In the genomic region with DNA sequence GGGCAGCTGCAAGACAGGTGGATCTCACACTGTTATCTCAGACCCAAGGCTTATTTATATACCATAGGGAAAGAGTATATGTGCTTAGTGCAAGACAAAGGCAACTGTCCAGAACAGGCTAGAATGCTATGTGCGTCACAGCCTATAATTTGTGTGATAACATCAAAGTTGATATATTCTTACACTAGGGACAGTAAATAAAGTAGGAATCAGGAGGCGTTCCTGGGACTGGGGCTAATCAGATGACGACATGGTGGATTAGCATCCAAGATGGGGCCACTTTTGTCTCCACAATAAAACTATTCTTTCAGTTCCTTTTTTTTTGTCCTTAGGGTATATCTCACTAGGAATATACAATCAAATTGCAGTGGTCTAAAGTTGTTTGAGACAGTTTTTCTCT, we compare ENCODE assay signal across 35 cellular contexts. TPM values are rescaled to one million over a fixed set of nuclear protein-coding genes. Genes with fewer than 3 reads are reported as not detected.
DNase-seq lines count a peak whose midpoint lies in the region; ATAC-seq, FAIRE-seq and TF ChIP-seq lines count a peak whose summit lies in the region.
"Had no signal": no experiment of that assay in that cellular context is flagged by ENCODE, and none has a peak within 500 bp of the region (broad histone marks: within the 10 kb centered on the region; RNA-seq: fewer than 3 reads in every experiment).

No MANE protein-coding gene starts in this region.

- POLR2A ChIA-PET in HEK293 (lab: Yijun Ruan, JAX) (interaction anchor here (1.7 kb wide), 1 partner anchor 11 kb away, joined by 4 read pairs; no protein-coding TSS in a partner anchor), K562 (lab: Yijun Ruan, JAX) (interaction anchor here (1.0 kb wide), 1 partner anchor 11 kb away, joined by 4 read pairs; no protein-coding TSS in a partner anchor)

- DNase-seq in NCI-H146 (lab: John Stamatoyannopoulos, UW): peak; percentile 47
- DNase-seq in K562 (ENCODE audit: extremely low read depth in 1 of 4, low spot score in 3 of 4): peak in 2 of 4 experiments; percentile 32 to 36
- no peak for DNase-seq in activated T-cell treated with anti-CD3 and anti-CD28 coated beads, Interleukin-2, amount 50 U/mL, for 4 hours
- DNase-seq in BE2C: no peak
- DNase-seq: activated CD8-positive, alpha-beta memory T cell treated with anti-CD3 and anti-CD28 coated beads, Interleukin-2, amount 10 ng/mL, durations not matched to agents 7 days and 5 days; activated naive CD4-positive, alpha-beta T cell; activated naive CD8-positive, alpha-beta T cell treated with anti-CD3 and anti-CD28 coated beads, Interleukin-2, amount 50 U/mL, for 24 hours; activated T-cell treated with anti-CD3 and anti-CD28 coated beads, Interleukin-2, amount 50 U/mL, for 72 hours; colonic mucosa; COR-L47; effector CD8-positive, alpha-beta T cell; GM23248; HFFc6; KG1; MG63; naive B cell; NCI-H1417 treated with DMSO at 0.1 percent for 48 hours; NCI-H2107; NCI-H345; NCI-H69; nucleus accumbens; psoas muscle; SK-N-SH; trophoblast cell had no signal

- H3K36me3 Mint-ChIP-seq in nephron (ENCODE audit: low read depth): no peaks in the 10 kb centered on the region
- H3K36me3 Mint-ChIP-seq in activated T-cell treated with anti-CD3 and anti-CD28 coated beads, Interleukin-2, amount 50 U/mL, for 4 hours (ENCODE audit: insufficient read depth): peaks cover 2% of the 10 kb centered on the region
- H3K36me3 Mint-ChIP-seq: naive B cell; stimulated activated effector memory CD8-positive, alpha-beta T cell treated with anti-CD3 and anti-CD28 coated beads, Interleukin-12 subunit alpha, Interleukin-12 subunit beta, amount 100 ng/mL, for 72 hours had no signal

- no peaks in the 10 kb centered on the region for H3K36me3 ChIP-seq in HEK293 (ENCODE audit: control insufficient read depth in 2 of 2, insufficient read depth in 1 of 2, low read length in 2 of 2)
- H3K36me3 ChIP-seq in K562 (ENCODE audit: control insufficient read depth, insufficient read depth, low read length): no peaks in the 10 kb centered on the region
- H3K36me3 ChIP-seq in BE2C: no peaks in the 10 kb centered on the region
- H3K36me3 ChIP-seq: BLaER1 treated with 17β-estradiol and CSF1 and Interleukin-3, amounts not matched to agents 10 nM and 100 nM; cardiac muscle cell; colonic mucosa; MG63 had no signal

- CTCF ChIA-PET in HEK293 (lab: Yijun Ruan, JAX): interaction anchor here (0.7 to 1.5 kb wide), 2 partner anchors 21 to 35 kb away, joined by 3 to 6 read pairs; no protein-coding TSS in a partner anchor
- CTCF ChIA-PET in K562 (lab: Yijun Ruan, JAX; ENCODE audit: low intra/inter-chr PET ratio): no interaction called here

- H3K4me3 ChIP-seq in HEK293 (ENCODE audit: low read depth, low read length): no peak overlapping the region
- no peak overlapping the region for H3K4me3 ChIP-seq in K562
- H3K4me3 ChIP-seq in BE2C (ENCODE audit: low read depth, low read length): no peak overlapping the region
- H3K4me3 ChIP-seq: BLaER1 treated with 17β-estradiol and CSF1 and Interleukin-3, amounts not matched to agents 10 nM and 100 nM; cardiac muscle cell; colonic mucosa; GM23248; MG63; psoas muscle had no signal

- no peaks in the 10 kb centered on the region for H3K9me3 Mint-ChIP-seq in nephron
- no peaks in the 10 kb centered on the region for H3K9me3 Mint-ChIP-seq in activated T-cell treated with anti-CD3 and anti-CD28 coated beads, Interleukin-2, amount 50 U/mL, for 4 hours
- H3K9me3 Mint-ChIP-seq: HFFc6; stimulated activated effector memory CD8-positive, alpha-beta T cell treated with anti-CD3 and anti-CD28 coated beads, Interleukin-12 subunit alpha, Interleukin-12 subunit beta, amount 100 ng/mL, for 72 hours had no signal

- H3K79me2 ChIP-seq in K562 (ENCODE audit: control insufficient read depth, insufficient read depth, low read length): no peaks in the 10 kb centered on the region

- intact Hi-C loops in K562 (cut with micrococcal nuclease): no loop called here

- 17% methylated on average over 3 of the region's 3 CpGs for WGBS in K562 (ENCODE audit: insufficient coverage, low coverage, missing lambda C conversion rate)

- H3K27ac ChIP-seq in HEK293 (ENCODE audit: extremely low read depth, low read depth, low read length): no peak overlapping the region
- H3K27ac ChIP-seq in K562 (ENCODE audit: extremely low read depth, low read depth, low read length): no peak overlapping the region
- H3K27ac ChIP-seq: BLaER1 treated with 17β-estradiol and CSF1 and Interleukin-3, amounts not matched to agents 10 nM and 100 nM; cardiac muscle cell; colonic mucosa; epithelial cell of prostate; GM23248; psoas muscle had no signal

- ATAC-seq in K562: peak; percentile 23; the same call in 1 of the 3 replicates
- ATAC-seq in activated T-cell treated with anti-CD3 and anti-CD28 coated beads, Interleukin-2, amount 50 U/mL, for 4 hours: no peak
- ATAC-seq in HG03378 (IDR thresholded peaks at IDR 0.05; ENCODE audit: unreplicated experiment): no peak
- no peak for ATAC-seq in GM19023 (IDR thresholded peaks at IDR 0.05; ENCODE audit: unreplicated experiment)
- ATAC-seq: activated CD8-positive, alpha-beta memory T cell treated with anti-CD3 and anti-CD28 coated beads, Interleukin-2, amount 10 ng/mL, durations not matched to agents 7 days and 5 days; activated naive CD8-positive, alpha-beta T cell treated with anti-CD3 and anti-CD28 coated beads, Interleukin-2, amount 50 U/mL, for 24 hours; activated T-cell treated with anti-CD3 and anti-CD28 coated beads, Interleukin-2, amount 50 U/mL, for 72 hours; psoas muscle; stimulated activated effector memory CD8-positive, alpha-beta T cell treated with anti-CD3 and anti-CD28 coated beads, Interleukin-12 subunit alpha, Interleukin-12 subunit beta, amount 100 ng/mL, for 72 hours had no signal

- H3K9me1 ChIP-seq in K562 (ENCODE audit: control insufficient read depth, insufficient read depth, low read length): no peaks in the 10 kb centered on the region

- H3K4me2 ChIP-seq in K562 (ENCODE audit: insufficient read depth, low read length): no peak overlapping the region
- H3K4me2 ChIP-seq: SK-N-SH had no signal

- TF ChIP-seq RAD21 in K562 (CRISPR knock-in tag; conservative IDR thresholded peaks at IDR 0.05 in 1 of 2, IDR thresholded peaks at IDR 0.05 in 1 of 2): no peak

- no peaks in the 10 kb centered on the region for H4K20me1 ChIP-seq in K562 (replicated peaks; ENCODE audit: control insufficient read depth, insufficient read depth, low read length)
- H4K20me1 ChIP-seq: BLaER1 treated with 17β-estradiol and CSF1 and Interleukin-3, amounts not matched to agents 10 nM and 100 nM had no signal

- peaks cover 50% of the 10 kb centered on the region for H3K4me1 Mint-ChIP-seq in nephron
- peaks cover 30% of the 10 kb centered on the region for H3K4me1 Mint-ChIP-seq in activated T-cell treated with anti-CD3 and anti-CD28 coated beads, Interleukin-2, amount 50 U/mL, for 4 hours (ENCODE audit: low read depth)

- no TSS peak for BruUV-seq in K562 (replicated peaks; lab: Mats Ljungman, UMichigan)

- TF ChIP-seq POLR2A in K562 (conservative IDR thresholded peaks at IDR 0.05): no peak

- H3K9me3 ChIP-seq in HEK293 (ENCODE audit: control insufficient read depth, insufficient read depth, low read depth, low read length) (no peaks in the 10 kb centered on the region), K562 (replicated peaks; ENCODE audit: control insufficient read depth, insufficient read depth, low read depth, low read length) (no peaks in the 10 kb centered on the region), BE2C (no peaks in the 10 kb centered on the region)
- H3K9me3 ChIP-seq: colonic mucosa, MG63, psoas muscle, SK-N-SH had no signal

- H3K27me3 ChIP-seq in K562 (ENCODE audit: control insufficient read depth in 2 of 2, insufficient read depth in 2 of 2, low read length in 2 of 2): no peaks in the 10 kb centered on the region
- H3K27me3 ChIP-seq in BE2C: no peaks in the 10 kb centered on the region
- H3K27me3 ChIP-seq: BLaER1 treated with 17β-estradiol and CSF1 and Interleukin-3, amounts not matched to agents 10 nM and 100 nM; cardiac muscle cell; colonic mucosa; MG63 had no signal

- TF ChIP-seq CTCF in HEK293 (tag by site-specific recombination; IDR thresholded peaks at IDR 0.05): no peak
- TF ChIP-seq CTCF in K562 (IDR thresholded peaks at IDR 0.05 in 2 of 3, conservative IDR thresholded peaks at IDR 0.05 in 1 of 3; ENCODE audit: insufficient read depth in 2 of 3, low read depth in 1 of 3, low read length in 3 of 3): no peak
- TF ChIP-seq CTCF in nephron (IDR thresholded peaks at IDR 0.05; ENCODE audit: unreplicated experiment in 3 of 3): no peak
- TF ChIP-seq CTCF in BE2C (IDR thresholded peaks at IDR 0.05; ENCODE audit: low read depth, low read length): no peak

- H2AFZ ChIP-seq in K562 (ENCODE audit: low read depth, low read length): peak overlapping the region; percentile 15; the same call in 1 of the 2 replicates

- H3K4me1 ChIP-seq in HEK293 (ENCODE audit: control insufficient read depth, insufficient read depth, low read length) (peaks cover 4% of the 10 kb centered on the region; the same call in 1 of the 2 replicates), K562 (replicated peaks in 1 of 2; ENCODE audit: control insufficient read depth in 2 of 2, insufficient read depth in 2 of 2, low read length in 2 of 2) (peaks cover 18 to 43% of the 10 kb centered on the region in 2 experiments), BE2C (peaks cover 4% of the 10 kb centered on the region)
- H3K4me1 ChIP-seq: colonic mucosa, psoas muscle had no signal

- in situ Hi-C loops in K562 (cut with MboI): no loop called here

- peaks cover under 1% of the 10 kb centered on the region for H3K27me3 Mint-ChIP-seq in nephron (ENCODE audit: low read depth)
- H3K27me3 Mint-ChIP-seq in activated T-cell treated with anti-CD3 and anti-CD28 coated beads, Interleukin-2, amount 50 U/mL, for 4 hours (ENCODE audit: low read depth): no peaks in the 10 kb centered on the region
- H3K27me3 Mint-ChIP-seq: activated CD8-positive, alpha-beta memory T cell treated with anti-CD3 and anti-CD28 coated beads, Interleukin-2, amount 10 ng/mL, durations not matched to agents 7 days and 5 days; activated naive CD8-positive, alpha-beta T cell treated with anti-CD3 and anti-CD28 coated beads, Interleukin-2, amount 50 U/mL, for 24 hours had no signal

- peak overlapping the region; percentile 83 to 96 (median 91) for H3K27ac Mint-ChIP-seq in nephron
- H3K27ac Mint-ChIP-seq: activated CD8-positive, alpha-beta memory T cell treated with anti-CD3 and anti-CD28 coated beads, Interleukin-2, amount 10 ng/mL, durations not matched to agents 7 days and 5 days; activated naive CD8-positive, alpha-beta T cell treated with anti-CD3 and anti-CD28 coated beads, Interleukin-2, amount 50 U/mL, for 24 hours; activated T-cell treated with anti-CD3 and anti-CD28 coated beads, Interleukin-2, amount 50 U/mL, for 72 hours; HFFc6; naive B cell; stimulated activated effector memory CD8-positive, alpha-beta T cell treated with anti-CD3 and anti-CD28 coated beads, Interleukin-12 subunit alpha, Interleukin-12 subunit beta, amount 100 ng/mL, for 72 hours; T-helper 1 cell treated with Interleukin-12 subunit alpha and Interleukin-12 subunit beta and Interleukin-4 antibody, amounts not matched to agents 30 μg/mL and 1 μg/mL, for 36 hours had no signal

- peak overlapping the region in 1 of 3 experiments; percentile 62 for H3K4me3 Mint-ChIP-seq in nephron
- H3K4me3 Mint-ChIP-seq in activated T-cell treated with anti-CD3 and anti-CD28 coated beads, Interleukin-2, amount 50 U/mL, for 4 hours: no peak overlapping the region
- H3K4me3 Mint-ChIP-seq: activated CD8-positive, alpha-beta memory T cell treated with anti-CD3 and anti-CD28 coated beads, Interleukin-2, amount 10 ng/mL, durations not matched to agents 7 days and 5 days; activated naive CD8-positive, alpha-beta T cell treated with anti-CD3 and anti-CD28 coated beads, Interleukin-2, amount 50 U/mL, for 24 hours; activated T-cell treated with anti-CD3 and anti-CD28 coated beads, Interleukin-2, amount 50 U/mL, for 72 hours; HFFc6; naive B cell; stimulated activated effector memory CD8-positive, alpha-beta T cell treated with anti-CD3 and anti-CD28 coated beads, Interleukin-12 subunit alpha, Interleukin-12 subunit beta, amount 100 ng/mL, for 72 hours; T-helper 1 cell treated with Interleukin-12 subunit alpha and Interleukin-12 subunit beta and Interleukin-4 antibody, amounts not matched to agents 30 μg/mL and 1 μg/mL, for 36 hours had no signal

- no peak overlapping the region for H3K9ac ChIP-seq in K562 (ENCODE audit: insufficient read depth in 1 of 2, low read depth in 2 of 2, low read length in 2 of 2)
- H3K9ac ChIP-seq: BLaER1 treated with 17β-estradiol and CSF1 and Interleukin-3, amounts not matched to agents 10 nM and 100 nM; GM23248; SK-N-SH had no signal

- no peak for FAIRE-seq in K562 (lab: Jason Lieb, UNC)
- FAIRE-seq: astrocyte, islet of Langerhans had no signal

- TF ChIP-seq EP300 in K562 (IDR thresholded peaks at IDR 0.05; ENCODE audit: low read length): no peak

RNA-seq across cellular contexts. Expression of a gene that starts 54.9 kb away (rescaled TPM):
- 15.2 and 21.4 TPM in 2 replicates for total RNA-seq in K562 (2011; cell fraction: chromatin; rRNA removed; ENCODE audit: low replicate concordance)
- 22.4 and 29.0 TPM in 2 replicates for total RNA-seq in K562 (2011; cell fraction: nucleolus; rRNA removed)
- 21.0 and 27.1 TPM in 2 replicates for total RNA-seq in K562 (2011; cell fraction: nucleoplasm; rRNA removed)
- total RNA-seq in K562 (2014; rRNA removed) (18.7 and 24.7 TPM in 2 replicates), K562 (2014; rRNA removed; fragmentation: Illumina TruSeq; extraction: Trizol) (8.0 and 8.2 TPM in 2 replicates), K562 (2015; rRNA removed; fragmentation: Illumina TruSeq; extraction: Trizol) (13.0 and 15.1 TPM in 2 replicates), K562 (2021) (23.4 and 24.1 TPM in 2 replicates)
- polyA plus RNA-seq in K562 (2011; rRNA removed) (8.8 and 11.5 TPM in 2 replicates), K562 (2014; fragmentation: Illumina TruSeq; extraction: Trizol) (11.4 and 12.5 TPM in 2 replicates), K562 (2014; fragmentation: Nextera tagmentation; extraction: Ambion mirVana) (1 to 10 TPM; 1.5 to 1.7 TPM), K562 (2014; rRNA removed) (26.0 and 30.0 TPM in 2 replicates)
- polyA plus RNA-seq in K562 (2011; cell fraction: cytosol; rRNA removed): 9.9 and 20.6 TPM in 2 replicates
- polyA plus RNA-seq in K562 (2011; cell fraction: nucleus; rRNA removed): 25.7 and 32.6 TPM in 2 replicates
- polyA plus RNA-seq in K562 (2012): 30.7 and 77.8 TPM in 2 replicates
- polyA minus RNA-seq in K562 (2011; rRNA and poly(A)+ RNA removed): 3.8 and 6.5 TPM in 2 replicates
- 5.3 and 6.8 TPM in 2 replicates for polyA minus RNA-seq in K562 (2011; cell fraction: cytosol; rRNA and poly(A)+ RNA removed)
- polyA minus RNA-seq in K562 (2011; cell fraction: nucleus; rRNA and poly(A)+ RNA removed): 9.7 and 12.9 TPM in 2 replicates
- total RNA-seq in activated T-cell treated with anti-CD3 and anti-CD28 coated beads, Interleukin-2, amount 50 U/mL, for 4 hours: 100 to 1,000 TPM; 519 to 552 (median 531) TPM
- polyA plus RNA-seq in BE2C (2012; ENCODE audit: insufficient read depth, insufficient read length, low read depth): 6.2 TPM

RNA-seq across cellular contexts. Expression of a gene that starts 56.7 kb away (rescaled TPM):
- 164 and 277 TPM in 2 replicates for total RNA-seq in K562 (2011; cell fraction: chromatin; rRNA removed; ENCODE audit: low replicate concordance)
- 152 and 165 TPM in 2 replicates for total RNA-seq in K562 (2011; cell fraction: nucleolus; rRNA removed)
- 155 and 194 TPM in 2 replicates for total RNA-seq in K562 (2011; cell fraction: nucleoplasm; rRNA removed)
- total RNA-seq in K562 (2014; rRNA removed) (118 and 131 TPM in 2 replicates), K562 (2014; rRNA removed; fragmentation: Illumina TruSeq; extraction: Trizol) (84.7 and 84.8 TPM in 2 replicates), K562 (2015; rRNA removed; fragmentation: Illumina TruSeq; extraction: Trizol) (101 and 102 TPM in 2 replicates), K562 (2021) (124 and 127 TPM in 2 replicates)
- polyA plus RNA-seq in K562 (2011; rRNA removed) (131 and 154 TPM in 2 replicates), K562 (2014; fragmentation: Illumina TruSeq; extraction: Trizol) (138 and 144 TPM in 2 replicates), K562 (2014; fragmentation: Nextera tagmentation; extraction: Ambion mirVana) (10 to 100 TPM; 11.7 to 12.0 TPM), K562 (2014; rRNA removed) (149 and 174 TPM in 2 replicates)
- polyA plus RNA-seq in K562 (2011; cell fraction: cytosol; rRNA removed): 144 and 149 TPM in 2 replicates
- polyA plus RNA-seq in K562 (2011; cell fraction: nucleus; rRNA removed): 209 and 233 TPM in 2 replicates
- polyA plus RNA-seq in K562 (2012): 135 and 272 TPM in 2 replicates
- polyA minus RNA-seq in K562 (2011; rRNA and poly(A)+ RNA removed): 122 and 132 TPM in 2 replicates
- 72.2 and 76.2 TPM in 2 replicates for polyA minus RNA-seq in K562 (2011; cell fraction: cytosol; rRNA and poly(A)+ RNA removed)
- 38.5 and 58.5 TPM in 2 replicates for polyA minus RNA-seq in K562 (2011; cell fraction: nucleus; rRNA and poly(A)+ RNA removed)
- total RNA-seq in activated T-cell treated with anti-CD3 and anti-CD28 coated beads, Interleukin-2, amount 50 U/mL, for 4 hours: 10 to 100 TPM; 93.0 to 98.1 (median 95.0) TPM
- 190 TPM for polyA plus RNA-seq in BE2C (2012; ENCODE audit: insufficient read depth, insufficient read length, low read depth)

Comparison
In these comparisons a context has a peak if more than half of its experiments do, and no peak if none do; other contexts are left out.
1. RNA of a gene that starts 54.9 kb away (total RNA-seq): 519 to 552 TPM in activated T-cell treated with anti-CD3 and anti-CD28 coated beads, Interleukin-2, amount 50 U/mL, for 4 hours; 8.0 to 29.0 TPM in K562; every median in the first group is over 10 times any median in the second.